In genomic region chr10:71837085-71837827, GRCh38 we compare ENCODE assay signal across 8 cellular contexts. TPM values are rescaled to one million over a fixed set of nuclear protein-coding genes. Genes with fewer than 3 reads are reported as not detected.
DNase-seq lines count a peak whose midpoint lies in the region; ATAC-seq, FAIRE-seq and TF ChIP-seq lines count a peak whose summit lies in the region.

No MANE protein-coding gene starts in this region.

- H3K4me3 ChIP-seq in GM12878: peak overlapping the region; percentile 44
- no peak overlapping the region for H3K4me3 ChIP-seq in left lung

- 64% methylated on average over 17 of the region's 17 CpGs for WGBS in GM12878 (ENCODE audit: insufficient coverage, insufficient replicate concordance, low lambda C conversion rate, missing lambda C conversion rate)

- ATAC-seq in Right ventricle myocardium inferior (peak; percentile 23), GM12878 (peak; percentile 52), left lung (peak; percentile 3), HG02973 (IDR thresholded peaks at IDR 0.05; ENCODE audit: unreplicated experiment) (no peak), GM21619 (IDR thresholded peaks at IDR 0.05; ENCODE audit: unreplicated experiment) (no peak)

- DNase-seq in Right ventricle myocardium inferior (ENCODE audit: missing footprints): no peak
- no peak for DNase-seq in cardiac septum (ENCODE audit: low spot score)
- DNase-seq in GM12878 (ENCODE audit: low read depth, low spot score): no peak
- no peak for DNase-seq in left lung
- no peak for DNase-seq in effector CD4-positive, alpha-beta T cell
- no peak for DNase-seq in hepatic stellate cell (ENCODE audit: low spot score)

- TF ChIP-seq POLR2A in GM12878 (IDR thresholded peaks at IDR 0.05; ENCODE audit: low read depth, low read length): no peak

- H3K27me3 ChIP-seq in GM12878 (replicated peaks in 1 of 2; ENCODE audit: control insufficient read depth in 2 of 2, insufficient read depth in 2 of 2, low read length in 1 of 2) (no peaks in the 10 kb centered on the region), left lung (no peaks in the 10 kb centered on the region)

- in situ Hi-C loops in GM12878 (cut with MboI): no loop called here

- H3K36me3 ChIP-seq in GM12878 (ENCODE audit: control insufficient read depth in 2 of 2, insufficient read depth in 2 of 2, low read length in 1 of 2) (peaks cover 7 to 11% of the 10 kb centered on the region in 2 experiments; a peak in 3 of 4 replicates), left lung (peaks cover 0 to 49% of the 10 kb centered on the region in 2 donors)

- H4K20me1 ChIP-seq in GM12878 (ENCODE audit: control insufficient read depth, insufficient read depth): no peaks in the 10 kb centered on the region

- H3K9me3 ChIP-seq in GM12878 (replicated peaks; ENCODE audit: control insufficient read depth, insufficient read depth, low read length) (no peaks in the 10 kb centered on the region), left lung (no peaks in the 10 kb centered on the region)

- POLR2A ChIA-PET in GM12878 (lab: Charles Lee): interaction anchor here (1.1 to 2.8 kb wide), 3 partner anchors 13 to 69 kb away, joined by 3 to 20 read pairs (median 3); partner anchors contain the start of gene PSAP

- no peak for TF ChIP-seq EP300 in GM12878 (IDR thresholded peaks at IDR 0.05; ENCODE audit: borderline replicate concordance in 1 of 2, control insufficient read depth in 1 of 2, low read depth in 2 of 2, low read length in 2 of 2)

- SMC1A ChIA-PET in GM12878 (lab: Charles Lee; ENCODE audit: uncharacterized antibody, unreplicated experiment): interaction anchor here (0.8 to 4.0 kb wide), 8 partner anchors 8 to 209 kb away, joined by 3 to 27 read pairs (median 6); partner anchors contain the start of gene VSIR

- TF ChIP-seq CTCF in GM12878 (IDR thresholded peaks at IDR 0.05 in 2 of 3, conservative IDR thresholded peaks at IDR 0.05 in 1 of 3; ENCODE audit: control insufficient read depth in 2 of 3, extremely low read depth in 1 of 3, insufficient read depth in 1 of 3, low read depth in 3 of 3, low read length in 3 of 3) (peak; percentile 50 to 71 (median 62)), left lung (IDR thresholded peaks at IDR 0.05) (no peak)

- H3K79me2 ChIP-seq in GM12878 (ENCODE audit: control insufficient read depth, insufficient read depth, low read length): peaks cover 69% of the 10 kb centered on the region

- H2AFZ ChIP-seq in GM12878 (ENCODE audit: control insufficient read depth, low read depth, low read length): no peak overlapping the region

- RAD21 ChIA-PET in GM12878 (lab: Charles Lee; ENCODE audit: unreplicated experiment): interaction anchor here (0.5 to 6.7 kb wide), 8 partner anchors 14 to 211 kb away, joined by 3 to 39 read pairs (median 4); partner anchors contain the start of gene PSAP

- H3K4me1 ChIP-seq in GM12878 (ENCODE audit: control insufficient read depth, insufficient read depth, low read length) (peaks cover 61% of the 10 kb centered on the region), left lung (peaks cover 32 to 98% of the 10 kb centered on the region in 2 donors)

- peak overlapping the region; percentile 35; the same call in 1 of the 2 replicates for H3K9ac ChIP-seq in GM12878 (ENCODE audit: control insufficient read depth, insufficient read depth, low read length)

- CTCF ChIA-PET in GM12878 (lab: Yijun Ruan, JAX): interaction anchor here (0.6 to 7.5 kb wide), 16 partner anchors 11 to 211 kb away, joined by 3 to 104 read pairs (median 5); partner anchors contain the start of genes PSAP and VSIR

- H3K27ac ChIP-seq in GM12878 (ENCODE audit: control insufficient read depth, insufficient read depth) (peak overlapping the region; percentile 89), left lung (peak overlapping the region; percentile 36 to 55)

- intact Hi-C loops in Right ventricle myocardium inferior (cut with DNase I) (loop anchor here (10.0 kb wide), 1 partner anchor 58 kb away; no protein-coding TSS in a partner anchor), cardiac septum (cut with DNase I) (loop anchor here (5.0 kb wide), 1 partner anchor 50 kb away; no protein-coding TSS in a partner anchor), GM12878 (cut with micrococcal nuclease; ENCODE audit: unreplicated experiment) (loop anchor here (2.0 kb wide), 1 partner anchor 212 kb away; no protein-coding TSS in a partner anchor), left lung (cut with DNase I) (no loop called here)

- FAIRE-seq in GM12878 (lab: Jason Lieb, UNC): no peak

- peak overlapping the region; percentile 86 for H3K4me2 ChIP-seq in GM12878 (ENCODE audit: control insufficient read depth, insufficient read depth)

- peak; percentile 44; the same call in 1 of the 2 replicates for TF ChIP-seq RAD21 in GM12878 (IDR thresholded peaks at IDR 0.05; ENCODE audit: insufficient read depth, low read depth, low read length)

- BruUV-seq in GM12878 (replicated peaks; lab: Mats Ljungman, UMichigan): no TSS peak

TF ChIP-seq in GM12878, 131 proteins besides CTCF, POLR2A, EP300 and RAD21:
- TF ChIP-seq NFYA (IDR thresholded peaks at IDR 0.05; ENCODE audit: borderline replicate concordance, low read depth, low read length) (no peak), SMC3 (IDR thresholded peaks at IDR 0.05; ENCODE audit: borderline replicate concordance, low read length) (peak; percentile 41; the same call in 1 of the 2 replicates), RELA (IDR thresholded peaks at IDR 0.05; ENCODE audit: borderline replicate concordance, partially characterized antibody) (no peak), HDAC2 (IDR thresholded peaks at IDR 0.05) (no peak), RUNX3 (IDR thresholded peaks at IDR 0.05; ENCODE audit: low read length) (peak; percentile 3; the same call in 1 of the 2 replicates)

RNA-seq across cellular contexts. Expression of gene PSAP, which starts 13.8 kb away (rescaled TPM):
- total RNA-seq in Right ventricle myocardium inferior: 1,777 TPM
- total RNA-seq in cardiac septum: 1,123 TPM
- 269 and 285 TPM in 2 replicates for total RNA-seq in GM12878 (2013; cell fraction: nucleolus; rRNA removed)
- 287 and 299 TPM in 2 replicates for total RNA-seq in GM12878 (2014; rRNA removed)
- total RNA-seq in GM12878 (2014; rRNA removed; fragmentation: Illumina TruSeq; extraction: Trizol): 178 and 179 TPM in 2 replicates
- total RNA-seq in GM12878 (2021): 336 and 346 TPM in 2 replicates
- polyA plus RNA-seq in GM12878 (2011; ENCODE audit: low read depth): 193 TPM
- polyA plus RNA-seq in GM12878 (2011; rRNA removed): 190 and 232 TPM in 2 replicates
- polyA plus RNA-seq in GM12878 (2011; cell fraction: cytosol; rRNA removed): 284 and 288 TPM in 2 replicates
- 240 and 286 TPM in 2 replicates for polyA plus RNA-seq in GM12878 (2011; cell fraction: nucleus; rRNA removed)
- 258 and 314 TPM in 2 replicates for polyA plus RNA-seq in GM12878 (2012)
- 251 and 258 TPM in 2 replicates for polyA plus RNA-seq in GM12878 (2014; fragmentation: Illumina TruSeq; extraction: Trizol)
- polyA plus RNA-seq in GM12878 (2014; fragmentation: Nextera tagmentation; extraction: Ambion mirVana): 100 to 1,000 TPM; 280 to 312 TPM
- polyA plus RNA-seq in GM12878 (2014; rRNA removed): 309 and 310 TPM in 2 replicates
- polyA plus RNA-seq in GM12878 (2016; fragmentation: Nextera tagmentation; extraction: Ambion mirVana): 100 to 1,000 TPM; 275 to 291 TPM
- 185 and 279 TPM in 2 replicates for polyA minus RNA-seq in GM12878 (2011; rRNA and poly(A)+ RNA removed)
- 85.0 and 93.7 TPM in 2 replicates for polyA minus RNA-seq in GM12878 (2011; cell fraction: cytosol; rRNA and poly(A)+ RNA removed)
- polyA minus RNA-seq in GM12878 (2011; cell fraction: nucleus; rRNA and poly(A)+ RNA removed): 43.9 and 51.0 TPM in 2 replicates
- 1,000 to 10,000 TPM; 1,484 to 1,668 TPM for total RNA-seq in left lung

Comparison
In these comparisons a context has a peak if more than half of its experiments do, and no peak if none do; other contexts are left out.
1. ATAC-seq: peak in Right ventricle myocardium inferior (single experiment), GM12878 (single experiment) and left lung (single experiment); none in HG02973 (single experiment) and GM21619 (single experiment).
2. CTCF ChIP-seq: peak in GM12878 (3 of 3); none in left lung (0 of 2).
3. intact Hi-C loops: an anchor here in Right ventricle myocardium inferior (10.0 kb wide), cardiac septum (5.0 kb wide) and GM12878 (2.0 kb wide); none called in left lung.